Comparison of ENCODE assay signal across 9 cellular contexts in genomic region chr5:180208435-180209081, GRCh38.
DNase-seq lines count a peak whose midpoint lies in the region; ATAC-seq lines count a peak whose summit lies in the region.
"Had no signal": no experiment of that assay in that cellular context is flagged by ENCODE, and none has a peak within 500 bp of the region (broad histone marks: within the 10 kb centered on the region; RNA-seq: fewer than 3 reads in every experiment).

No MANE protein-coding gene starts in this region.

- H3K36me3 Mint-ChIP-seq in activated naive CD4-positive, alpha-beta T cell treated with anti-CD3 and anti-CD28 coated beads, Interleukin-2, amount 50 U/mL, for 24 hours: no peaks in the 10 kb centered on the region

- no peaks in the 10 kb centered on the region for H3K9me3 ChIP-seq in iPS-15b (ENCODE audit: control insufficient read depth, insufficient read depth, low read length)
- H3K9me3 ChIP-seq: adrenal gland had no signal

- peaks cover 24% of the 10 kb centered on the region for H3K27me3 Mint-ChIP-seq in activated naive CD4-positive, alpha-beta T cell treated with anti-CD3 and anti-CD28 coated beads, Interleukin-2, amount 50 U/mL, for 24 hours
- H3K27me3 Mint-ChIP-seq in stimulated activated naive CD8-positive, alpha-beta T cell treated with anti-CD3 and anti-CD28 coated beads, Interleukin-15, amount 100 ng/mL, for 72 hours: peaks cover 61% of the 10 kb centered on the region

- peak overlapping the region; percentile 49 for H3K4me3 ChIP-seq in iPS-15b (ENCODE audit: low read depth, low read length)

- no peak overlapping the region for H3K9ac ChIP-seq in iPS-15b (ENCODE audit: low read depth, low read length)

- DNase-seq in activated naive CD4-positive, alpha-beta T cell treated with Interleukin-2 at 50 U/mL for 16 hours: peak; percentile 5
- DNase-seq in activated naive CD4-positive, alpha-beta T cell (lab: John Stamatoyannopoulos, UW): no peak
- peak in 1 of 2 donors; percentile 18 for DNase-seq in stimulated activated naive CD8-positive, alpha-beta T cell treated with anti-CD3 and anti-CD28 coated beads, Interleukin-15, amount 100 ng/mL, for 72 hours
- no peak for DNase-seq in GF-D8 (lab: John Stamatoyannopoulos, UW)
- no peak for DNase-seq in activated CD4-positive, alpha-beta T cell treated with anti-CD3 and anti-CD28 coated beads for 1 hour

- H3K27ac Mint-ChIP-seq in activated naive CD4-positive, alpha-beta T cell treated with anti-CD3 and anti-CD28 coated beads, Interleukin-2, amount 50 U/mL, for 24 hours: no peak overlapping the region
- H3K27ac Mint-ChIP-seq in stimulated activated naive CD8-positive, alpha-beta T cell treated with anti-CD3 and anti-CD28 coated beads, Interleukin-15, amount 100 ng/mL, for 72 hours: no peak overlapping the region

- peaks cover 3% of the 10 kb centered on the region for H3K4me1 ChIP-seq in iPS-15b (ENCODE audit: control insufficient read depth, insufficient read depth, low read length)

- no peaks in the 10 kb centered on the region for H3K9me3 Mint-ChIP-seq in activated naive CD4-positive, alpha-beta T cell treated with anti-CD3 and anti-CD28 coated beads, Interleukin-2, amount 50 U/mL, for 24 hours
- H3K9me3 Mint-ChIP-seq in stimulated activated naive CD8-positive, alpha-beta T cell treated with anti-CD3 and anti-CD28 coated beads, Interleukin-15, amount 100 ng/mL, for 72 hours: peaks cover 0 to 4% of the 10 kb centered on the region in 2 donors

- H3K4me3 Mint-ChIP-seq in activated naive CD4-positive, alpha-beta T cell treated with anti-CD3 and anti-CD28 coated beads, Interleukin-2, amount 50 U/mL, for 24 hours: peak overlapping the region; percentile 62
- peak overlapping the region; percentile 47 to 56 for H3K4me3 Mint-ChIP-seq in stimulated activated naive CD8-positive, alpha-beta T cell treated with anti-CD3 and anti-CD28 coated beads, Interleukin-15, amount 100 ng/mL, for 72 hours

- H3K27me3 ChIP-seq in iPS-15b (ENCODE audit: control insufficient read depth, insufficient read depth, low read length): peaks cover 21% of the 10 kb centered on the region

- no peaks in the 10 kb centered on the region for H3K36me3 ChIP-seq in iPS-15b (ENCODE audit: control insufficient read depth, insufficient read depth, low read length)
- H3K36me3 ChIP-seq: adrenal gland had no signal

- peak; percentile 19 for ATAC-seq in HG03521 (IDR thresholded peaks at IDR 0.05; ENCODE audit: unreplicated experiment)
- peak; percentile 52 for ATAC-seq in stimulated activated naive CD8-positive, alpha-beta T cell treated with anti-CD3 and anti-CD28 coated beads, Interleukin-15, amount 100 ng/mL, for 72 hours

- H3K4me1 Mint-ChIP-seq in activated naive CD4-positive, alpha-beta T cell treated with anti-CD3 and anti-CD28 coated beads, Interleukin-2, amount 50 U/mL, for 24 hours: peaks cover 7% of the 10 kb centered on the region
- H3K4me1 Mint-ChIP-seq in stimulated activated naive CD8-positive, alpha-beta T cell treated with anti-CD3 and anti-CD28 coated beads, Interleukin-15, amount 100 ng/mL, for 72 hours: peaks cover 11% of the 10 kb centered on the region
